In genomic region chr11:43396617-43397016, GRCh38 we compare ENCODE assay signal across 18 cellular contexts.
"Had no signal": no experiment of that assay in that cellular context is flagged by ENCODE, and none has a peak within 500 bp of the region (broad histone marks: within the 10 kb centered on the region; RNA-seq: fewer than 3 reads in every experiment).

No MANE protein-coding gene starts in this region.

- H3K27ac Mint-ChIP-seq: activated naive CD4-positive, alpha-beta T cell treated with anti-CD3 and anti-CD28 coated beads, Interleukin-2, amount 10 ng/mL, durations not matched to agents 7 days and 5 days; activated T-helper 17 cell treated with anti-CD3 and anti-CD28 coated beads, Interleukin-2, amount 50 U/mL, for 72 hours; brain had no signal

- H3K9me3 Mint-ChIP-seq: activated naive CD4-positive, alpha-beta T cell treated with anti-CD3 and anti-CD28 coated beads, Interleukin-2, amount 10 ng/mL, durations not matched to agents 7 days and 5 days; activated T-helper 17 cell treated with anti-CD3 and anti-CD28 coated beads, Interleukin-2, amount 50 U/mL, for 72 hours; brain; central memory CD8-positive, alpha-beta T cell had no signal

- H3K4me3 ChIP-seq: coronary artery, esophagus squamous epithelium, hepatocyte, prostate gland, smooth muscle cell, suprapubic skin had no signal

- DNase-seq: activated CD4-positive, alpha-beta T cell treated with anti-CD3 and anti-CD28 coated beads for 1 hour; activated CD8-positive, alpha-beta memory T cell treated with anti-CD3 and anti-CD28 coated beads, Interleukin-2, amount 50 U/mL, for 48 hours; activated naive CD4-positive, alpha-beta T cell treated with anti-CD3 and anti-CD28 coated beads, Interleukin-2, amount 10 ng/mL, durations not matched to agents 7 days and 5 days; amygdala; esophagus squamous epithelium; left ventricle myocardium superior; right cardiac atrium; stimulated activated CD4-positive, alpha-beta T cell treated with anti-CD3 and anti-CD28 coated beads, Interleukin-4, amount 100 ng/mL, for 4 hours; stimulated activated CD8-positive, alpha-beta memory T cell treated with anti-CD3 and anti-CD28 coated beads, Interleukin-4, amount 100 ng/mL, for 48 hours; stimulated activated naive CD4-positive, alpha-beta T cell treated with Interleukin-2 at 50 U/mL for 16 hours had no signal

- H3K4me3 Mint-ChIP-seq: activated naive CD4-positive, alpha-beta T cell treated with anti-CD3 and anti-CD28 coated beads, Interleukin-2, amount 10 ng/mL, durations not matched to agents 7 days and 5 days; activated T-helper 17 cell treated with anti-CD3 and anti-CD28 coated beads, Interleukin-2, amount 50 U/mL, for 72 hours; brain; central memory CD8-positive, alpha-beta T cell had no signal

- H3K4me1 Mint-ChIP-seq: brain had no signal

- H3K27me3 Mint-ChIP-seq: activated naive CD4-positive, alpha-beta T cell treated with anti-CD3 and anti-CD28 coated beads, Interleukin-2, amount 10 ng/mL, durations not matched to agents 7 days and 5 days; activated T-helper 17 cell treated with anti-CD3 and anti-CD28 coated beads, Interleukin-2, amount 50 U/mL, for 72 hours; brain; central memory CD8-positive, alpha-beta T cell had no signal

- ATAC-seq: left ventricle myocardium superior, right cardiac atrium had no signal
